Comparison of ENCODE assay signal across 8 cellular contexts in the genomic region with DNA sequence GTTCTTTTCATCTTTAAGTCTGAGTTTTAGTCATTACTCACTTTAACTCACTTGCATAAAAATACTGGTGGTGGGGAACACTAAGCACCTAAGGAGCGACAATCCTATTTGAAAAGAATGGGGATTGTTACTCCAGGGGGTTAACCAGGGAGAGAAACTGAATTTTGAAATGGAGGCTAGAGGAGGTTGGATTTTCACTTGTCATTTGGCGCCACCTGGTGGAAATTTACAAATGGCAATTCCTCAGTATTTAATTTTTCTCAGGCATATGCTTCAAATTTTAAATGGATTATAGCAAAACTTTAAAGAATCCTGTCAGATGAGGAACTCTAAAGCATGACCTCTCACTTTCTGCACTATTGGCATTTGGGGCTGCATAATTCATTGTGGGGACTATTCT. TPM values are rescaled to one million over a fixed set of nuclear protein-coding genes. Genes with fewer than 3 reads are reported as not detected.
A peak's percentile ranks its signal among the peaks of the same experiment; 100 is the strongest.
DNase-seq lines count a peak whose midpoint lies in the region; ATAC-seq and TF ChIP-seq lines count a peak whose summit lies in the region.

No MANE protein-coding gene starts in this region.

- no peak overlapping the region for H3K4me3 ChIP-seq in SK-N-SH (ENCODE audit: low read depth in 2 of 2, low read length in 1 of 2)

- H3K79me2 ChIP-seq in SK-N-SH (ENCODE audit: insufficient read depth) = peaks cover 14% of the 10 kb centered on the region

- CTCF ChIA-PET in SK-N-SH (lab: Yijun Ruan, JAX) = interaction anchor here (0.6 to 3.7 kb wide), 32 partner anchors 12 to 605 kb away, joined by 3 to 32 read pairs (median 4); partner anchors contain the start of genes OFD1, RAB9A, TCEANC and TRAPPC2

- no peaks in the 10 kb centered on the region for H3K36me3 ChIP-seq in KOPT-K1 (ENCODE audit: insufficient read depth, low read length)
- H3K36me3 ChIP-seq in SK-N-SH (replicated peaks in 1 of 2; ENCODE audit: control insufficient read depth in 1 of 2, insufficient read depth in 2 of 2, low read length in 1 of 2) = no peaks in the 10 kb centered on the region

- ATAC-seq in activated naive CD8-positive, alpha-beta T cell treated with anti-CD3 and anti-CD28 coated beads, Interleukin-2, amount 50 U/mL, for 24 hours = no peak
- no peak for ATAC-seq in HG02571 (IDR thresholded peaks at IDR 0.05; ENCODE audit: unreplicated experiment)
- no peak for ATAC-seq in GM19351 (IDR thresholded peaks at IDR 0.05; ENCODE audit: unreplicated experiment)

- peak; percentile 88 for TF ChIP-seq CTCF in SK-N-SH (IDR thresholded peaks at IDR 0.05)

- TF ChIP-seq EP300 in SK-N-SH (IDR thresholded peaks at IDR 0.05; ENCODE audit: borderline replicate concordance in 1 of 2, low read depth in 1 of 2, low read length in 1 of 2) = no peak

- H3K4me2 ChIP-seq in SK-N-SH = no peak overlapping the region

- TF ChIP-seq RAD21 in SK-N-SH (IDR thresholded peaks at IDR 0.05; ENCODE audit: low read length) = peak; percentile 94

- peaks cover 10 to 12% of the 10 kb centered on the region in 2 experiments; a peak in 3 of 4 replicates for H3K4me1 ChIP-seq in SK-N-SH (ENCODE audit: control insufficient read depth in 1 of 2, insufficient read depth in 2 of 2, low read depth in 1 of 2, low read length in 1 of 2)

- H3K4me3 Mint-ChIP-seq in activated naive CD8-positive, alpha-beta T cell treated with anti-CD3 and anti-CD28 coated beads, Interleukin-2, amount 50 U/mL, for 24 hours = no peak overlapping the region

- POLR2A ChIA-PET in SK-N-SH (lab: Yijun Ruan, JAX) = no interaction called here

- peak; percentile 58 for DNase-seq in DMS53 (lab: John Stamatoyannopoulos, UW)
- peak; percentile 55 for DNase-seq in SK-N-SH
- peak; percentile 48 for DNase-seq in activated naive CD8-positive, alpha-beta T cell treated with anti-CD3 and anti-CD28 coated beads, Interleukin-2, amount 50 U/mL, for 24 hours
- DNase-seq in iPS DF 4.7 (ENCODE audit: extremely low read depth, low spot score) = peak; percentile 7
- DNase-seq in stimulated activated CD4-positive, alpha-beta T cell treated with anti-CD3 and anti-CD28 coated beads, Interleukin-1b, Interleukin-23, amount 100 ng/mL, for 24 hours (ENCODE audit: low read depth in 4 of 4, low spot score in 1 of 4) = peak; percentile 21 to 57 (median 29)

- 0% methylated on average over 2 of the region's 2 CpGs for WGBS in SK-N-SH (ENCODE audit: low lambda C conversion rate)

- peak overlapping the region; percentile 28 for H3K27ac ChIP-seq in KOPT-K1 (ENCODE audit: low read depth, low read length, poor library complexity, severe bottlenecking)
- H3K27ac ChIP-seq in SK-N-SH (ENCODE audit: low read depth in 2 of 2, low read length in 1 of 2) = no peak overlapping the region

- H3K36me3 Mint-ChIP-seq in activated naive CD8-positive, alpha-beta T cell treated with anti-CD3 and anti-CD28 coated beads, Interleukin-2, amount 50 U/mL, for 24 hours (ENCODE audit: low read depth) = no peaks in the 10 kb centered on the region

- H3F3A ChIP-seq in SK-N-SH (replicated peaks; ENCODE audit: insufficient read depth) = peaks cover 24% of the 10 kb centered on the region

- peak overlapping the region; percentile 86; the same call in 1 of the 2 replicates for H2AFZ ChIP-seq in SK-N-SH (ENCODE audit: low read depth)

- H3K27me3 Mint-ChIP-seq in activated naive CD8-positive, alpha-beta T cell treated with anti-CD3 and anti-CD28 coated beads, Interleukin-2, amount 50 U/mL, for 24 hours = no peaks in the 10 kb centered on the region

- no peak overlapping the region for H3K9ac ChIP-seq in SK-N-SH

- no peak overlapping the region for H3K27ac Mint-ChIP-seq in activated naive CD8-positive, alpha-beta T cell treated with anti-CD3 and anti-CD28 coated beads, Interleukin-2, amount 50 U/mL, for 24 hours

- H3K27me3 ChIP-seq in SK-N-SH (ENCODE audit: insufficient read depth) = no peaks in the 10 kb centered on the region

- no peaks in the 10 kb centered on the region for H3K9me3 ChIP-seq in KOPT-K1 (ENCODE audit: insufficient read depth, low read length, poor library complexity, severe bottlenecking)
- H3K9me3 ChIP-seq in SK-N-SH = no peaks in the 10 kb centered on the region; the same call in 1 of the 2 replicates

- H3K9me3 Mint-ChIP-seq in activated naive CD8-positive, alpha-beta T cell treated with anti-CD3 and anti-CD28 coated beads, Interleukin-2, amount 50 U/mL, for 24 hours = no peaks in the 10 kb centered on the region

- peaks cover 24% of the 10 kb centered on the region for H3K4me1 Mint-ChIP-seq in activated naive CD8-positive, alpha-beta T cell treated with anti-CD3 and anti-CD28 coated beads, Interleukin-2, amount 50 U/mL, for 24 hours

- no peaks in the 10 kb centered on the region for H3K9me2 ChIP-seq in SK-N-SH

- no peaks in the 10 kb centered on the region for H4K20me1 ChIP-seq in SK-N-SH (ENCODE audit: insufficient read depth)

TF ChIP-seq in SK-N-SH, 30 proteins besides CTCF, POLR2A, EP300 and RAD21:
- TF ChIP-seq PBX3 (IDR thresholded peaks at IDR 0.05) (no peak), CHD2 (IDR thresholded peaks at IDR 0.05; ENCODE audit: low read length, partially characterized antibody) (no peak), SMC3 (IDR thresholded peaks at IDR 0.05; ENCODE audit: low read depth, low read length) (peak; percentile 81), NRF1 (IDR thresholded peaks at IDR 0.05; ENCODE audit: low read depth, low read length) (no peak), FOXJ3 (CRISPR knock-in tag; IDR thresholded peaks at IDR 0.05) (no peak), ELF1 (IDR thresholded peaks at IDR 0.05) (no peak), GABPA (IDR thresholded peaks at IDR 0.05; ENCODE audit: low read depth) (no peak)
- TF ChIP-seq, protein P1, sequence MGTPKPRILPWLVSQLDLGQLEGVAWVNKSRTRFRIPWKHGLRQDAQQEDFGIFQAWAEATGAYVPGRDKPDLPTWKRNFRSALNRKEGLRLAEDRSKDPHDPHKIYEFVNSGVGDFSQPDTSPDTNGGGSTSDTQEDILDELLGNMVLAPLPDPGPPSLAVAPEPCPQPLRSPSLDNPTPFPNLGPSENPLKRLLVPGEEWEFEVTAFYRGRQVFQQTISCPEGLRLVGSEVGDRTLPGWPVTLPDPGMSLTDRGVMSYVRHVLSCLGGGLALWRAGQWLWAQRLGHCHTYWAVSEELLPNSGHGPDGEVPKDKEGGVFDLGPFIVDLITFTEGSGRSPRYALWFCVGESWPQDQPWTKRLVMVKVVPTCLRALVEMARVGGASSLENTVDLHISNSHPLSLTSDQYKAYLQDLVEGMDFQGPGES (IDR thresholded peaks at IDR 0.05; ENCODE audit: low read depth, low read length) = no peak

RNA-seq across cellular contexts. Expression of gene GEMIN8, which starts 2.7 kb away (rescaled TPM):
- 69.8 and 78.0 TPM in 2 replicates for polyA plus RNA-seq in SK-N-SH (2012; rRNA removed)
- polyA plus RNA-seq in SK-N-SH (2012; cell fraction: cytosol; rRNA removed) = 45.4 and 54.9 TPM in 2 replicates
- 143 and 160 TPM in 2 replicates for polyA plus RNA-seq in SK-N-SH (2012; cell fraction: nucleus; rRNA removed)

Comparison
In these comparisons a context has a peak if more than half of its experiments do, and no peak if none do; other contexts are left out.
1. DNase-seq: peak in every context shown above with its lines; median percentile 58 in DMS53; 55 in SK-N-SH; 48 in activated naive CD8-positive, alpha-beta T cell treated with anti-CD3 and anti-CD28 coated beads, Interleukin-2, amount 50 U/mL, for 24 hours; 29 in stimulated activated CD4-positive, alpha-beta T cell treated with anti-CD3 and anti-CD28 coated beads, Interleukin-1b, Interleukin-23, amount 100 ng/mL, for 24 hours; 7 in iPS DF 4.7.